ENCODE assay signal across 1 cellular context in the genomic region with DNA sequence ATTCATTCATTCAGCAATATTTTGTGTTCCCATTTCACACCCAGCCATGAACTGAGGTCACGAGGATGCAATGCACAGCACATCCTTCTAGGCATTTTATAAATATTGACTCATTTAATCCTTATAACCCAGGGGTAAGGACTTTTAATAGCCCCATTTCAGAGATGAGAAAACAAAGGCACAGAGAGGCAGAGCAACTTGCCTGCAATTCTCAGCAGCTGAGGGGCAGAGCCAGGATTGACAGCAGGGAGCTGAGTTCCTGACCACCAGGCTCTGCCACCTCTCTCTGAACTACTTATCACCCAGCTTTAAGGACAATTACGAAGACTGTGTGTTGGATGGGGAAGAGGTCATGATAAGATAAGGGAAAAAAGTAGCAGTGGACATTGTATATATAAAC.
TF ChIP-seq lines count a peak whose summit lies in the region.

No MANE protein-coding gene starts in this region.

TF ChIP-seq in K562, 482 proteins besides CTCF, POLR2A, EP300 and RAD21:
- TF ChIP-seq ADNP (tag; IDR thresholded peaks at IDR 0.05) (peak; percentile 70), ZNF24 (IDR thresholded peaks at IDR 0.05) (peak; percentile 90; the same call in 1 of the 2 replicates), RBM25 (IDR thresholded peaks at IDR 0.05; ENCODE audit: low read depth, low read length, severe bottlenecking) (peak; percentile 66), GATAD2A (IDR thresholded peaks at IDR 0.05) (no peak), BCOR (IDR thresholded peaks at IDR 0.05) (peak; percentile 29; the same call in 1 of the 2 replicates)
- TF ChIP-seq, protein P1, sequence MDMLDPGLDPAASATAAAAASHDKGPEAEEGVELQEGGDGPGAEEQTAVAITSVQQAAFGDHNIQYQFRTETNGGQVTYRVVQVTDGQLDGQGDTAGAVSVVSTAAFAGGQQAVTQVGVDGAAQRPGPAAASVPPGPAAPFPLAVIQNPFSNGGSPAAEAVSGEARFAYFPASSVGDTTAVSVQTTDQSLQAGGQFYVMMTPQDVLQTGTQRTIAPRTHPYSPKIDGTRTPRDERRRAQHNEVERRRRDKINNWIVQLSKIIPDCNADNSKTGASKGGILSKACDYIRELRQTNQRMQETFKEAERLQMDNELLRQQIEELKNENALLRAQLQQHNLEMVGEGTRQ (CRISPR knock-in tag; IDR thresholded peaks at IDR 0.05) = no peak
